ENCODE assay signal across 23 cellular contexts in genomic region chr2:147365577-147365976, GRCh38.
DNase-seq lines count a peak whose midpoint lies in the region; ATAC-seq and TF ChIP-seq lines count a peak whose summit lies in the region.
"Had no signal": no experiment of that assay in that cellular context is flagged by ENCODE, and none has a peak within 500 bp of the region (broad histone marks: within the 10 kb centered on the region; RNA-seq: fewer than 3 reads in every experiment).

No MANE protein-coding gene starts in this region.

- no peak for ATAC-seq in GM23338
- ATAC-seq: gastroesophageal sphincter; K562; naive thymus-derived CD4-positive, alpha-beta T cell; T-helper 17 cell had no signal

- no peaks in the 10 kb centered on the region for H4K20me1 ChIP-seq in GM23338 (replicated peaks; ENCODE audit: insufficient read depth)

- H3K4me2 ChIP-seq in GM23338 = no peak overlapping the region

- H3K27ac ChIP-seq in GM23338 (ENCODE audit: low read depth) = no peak overlapping the region; the same call in 1 of the 2 replicates

- H3K27me3 ChIP-seq in GM23338 (ENCODE audit: insufficient read depth) = no peaks in the 10 kb centered on the region
- H3K27me3 ChIP-seq: gastroesophageal sphincter had no signal

- H3K4me3 ChIP-seq in GM23338 (no peak overlapping the region), fibroblast of pulmonary artery (replicated peaks; ENCODE audit: low read depth, low read length) (no peak overlapping the region)
- H3K4me3 ChIP-seq: gastroesophageal sphincter, K562 had no signal

- 0 out of 2 replicates have a peak overlapping the region, but pooled peaks have one; percentile 1 for H2AFZ ChIP-seq in GM23338

- TF ChIP-seq CTCF in GM23338 (conservative IDR thresholded peaks at IDR 0.05; ENCODE audit: low read depth in 2 of 2) = no peak
- TF ChIP-seq CTCF in fibroblast of pulmonary artery (IDR thresholded peaks at IDR 0.05; ENCODE audit: low read length, missing control alignments) = no peak

- no peak overlapping the region for H3K27ac Mint-ChIP-seq in GM23338
- H3K27ac Mint-ChIP-seq: activated CD4-positive, alpha-beta memory T cell treated with anti-CD3 and anti-CD28 coated beads, Interleukin-2, amount 10 ng/mL, durations not matched to agents 7 days and 5 days; memory B cell had no signal

- no peaks in the 10 kb centered on the region for H3K79me2 ChIP-seq in GM23338 (replicated peaks; ENCODE audit: insufficient read depth)

- H3K27me3 Mint-ChIP-seq in GM23338 (ENCODE audit: insufficient read depth, low read depth, poor library complexity) = no peaks in the 10 kb centered on the region
- H3K27me3 Mint-ChIP-seq: memory B cell; stimulated activated naive CD8-positive, alpha-beta T cell treated with anti-CD3 and anti-CD28 coated beads, Interleukin-15, Interleukin-2, amounts not matched to agents 100 ng/mL and 50 ng/mL, for 24 hours; T-helper 17 cell had no signal

- peaks cover 4% of the 10 kb centered on the region; the same call in 1 of the 3 replicates for H3K36me3 Mint-ChIP-seq in GM23338 (ENCODE audit: low read depth)
- H3K36me3 Mint-ChIP-seq: memory B cell had no signal

- DNase-seq in GM23338 (ENCODE audit: low spot score) = no peak
- peak; percentile 47 for DNase-seq in NCI-H524 treated with DMSO at 0.1 percent for 48 hours (lab: John Stamatoyannopoulos, UW)
- peak; percentile 16 for DNase-seq in fibroblast of pulmonary artery (ENCODE audit: low read depth)
- peak; percentile 32 for DNase-seq in occipital lobe (lab: John Stamatoyannopoulos, UW)
- no peak for DNase-seq in HuH-7.5 (ENCODE audit: low spot score)
- no peak for DNase-seq in SIG-M5 treated with dmso at 0.1 percent for 504 hours (lab: John Stamatoyannopoulos, UW; ENCODE audit: unreplicated experiment)
- DNase-seq in GM19240 (ENCODE audit: insufficient read length, low spot score) = no peak
- DNase-seq: activated CD4-positive, alpha-beta memory T cell treated with anti-CD3 and anti-CD28 coated beads, Interleukin-2, amount 10 ng/mL, durations not matched to agents 7 days and 5 days; activated gamma-delta T cell; activated T-cell treated with anti-CD3 and anti-CD28 coated beads for 4 hours; DMS79 treated with DMSO at 0.1 percent for 48 hours; HCEC 1CT; naive thymus-derived CD4-positive, alpha-beta T cell; NCI-H2029 treated with DMSO at 0.1 percent for 48 hours; NCI-H526 treated with DMSO at 0.1 percent for 48 hours; small intestine; stimulated activated CD4-positive, alpha-beta T cell treated with anti-CD3 and anti-CD28 coated beads, Interleukin-4, amount 100 ng/mL, for 1 hour; T-helper 17 cell; trophoblast cell had no signal

- peaks cover 3% of the 10 kb centered on the region; the same call in 1 of the 2 replicates for H3K9me2 ChIP-seq in GM23338 (ENCODE audit: insufficient read depth)

- H3K4me1 Mint-ChIP-seq in GM23338 = peaks cover 14% of the 10 kb centered on the region

- H3K36me3 ChIP-seq in GM23338 (ENCODE audit: insufficient read depth) = no peaks in the 10 kb centered on the region
- H3K36me3 ChIP-seq: gastroesophageal sphincter had no signal

- H3K4me3 Mint-ChIP-seq in GM23338 = no peak overlapping the region
- H3K4me3 Mint-ChIP-seq: activated CD4-positive, alpha-beta memory T cell treated with anti-CD3 and anti-CD28 coated beads, Interleukin-2, amount 10 ng/mL, durations not matched to agents 7 days and 5 days; memory B cell; stimulated activated naive CD8-positive, alpha-beta T cell treated with anti-CD3 and anti-CD28 coated beads, Interleukin-15, Interleukin-2, amounts not matched to agents 100 ng/mL and 50 ng/mL, for 24 hours had no signal

- peaks cover 5% of the 10 kb centered on the region; the same call in 1 of the 3 replicates for H3K9me3 Mint-ChIP-seq in GM23338
- H3K9me3 Mint-ChIP-seq: memory B cell had no signal

- peaks cover 7% of the 10 kb centered on the region; the same call in 1 of the 2 replicates for H3K4me1 ChIP-seq in GM23338 (ENCODE audit: insufficient read depth)

- no peaks in the 10 kb centered on the region for H3F3A ChIP-seq in GM23338 (replicated peaks; ENCODE audit: low read depth)

TF ChIP-seq in GM23338, 12 proteins besides CTCF, POLR2A, EP300 and RAD21 (continues in another document):
- TF ChIP-seq EZH2 (IDR thresholded peaks at IDR 0.05; ENCODE audit: low read depth, unreplicated experiment) (no peak), ETS1 (IDR thresholded peaks at IDR 0.05) (no peak), ZNF462 (CRISPR knock-in tag; IDR thresholded peaks at IDR 0.05) (no peak), ZNF114 (CRISPR knock-in tag; IDR thresholded peaks at IDR 0.05) (no peak)

Comparison
In these comparisons a context has a peak if more than half of its experiments do, and no peak if none do; other contexts are left out.
1. DNase-seq: peak in NCI-H524 treated with DMSO at 0.1 percent for 48 hours (single experiment), fibroblast of pulmonary artery (single experiment) and occipital lobe (single experiment); none in GM23338 (single experiment), HuH-7.5 (single experiment), SIG-M5 treated with dmso at 0.1 percent for 504 hours (single experiment) and GM19240 (single experiment).